ENCODE assay signal across 24 cellular contexts in genomic region chr14:70162353-70162752, GRCh38. TPM values are rescaled to one million over a fixed set of nuclear protein-coding genes. Genes with fewer than 3 reads are reported as not detected.
DNase-seq lines count a peak whose midpoint lies in the region; ATAC-seq and TF ChIP-seq lines count a peak whose summit lies in the region.
"Had no signal": no experiment of that assay in that cellular context is flagged by ENCODE, and none has a peak within 500 bp of the region (broad histone marks: within the 10 kb centered on the region; RNA-seq: fewer than 3 reads in every experiment).

No MANE protein-coding gene starts in this region.

- no peak overlapping the region for H3K9ac ChIP-seq in SK-N-SH
- H3K9ac ChIP-seq: BLaER1 treated with 17β-estradiol and CSF1 and Interleukin-3, amounts not matched to agents 10 nM and 100 nM had no signal

- POLR2A ChIA-PET in SK-N-SH (lab: Yijun Ruan, JAX), result interaction anchor here (1.2 to 2.1 kb wide), 5 partner anchors 14 to 27 kb away, joined by 3 to 11 read pairs (median 4); partner anchors contain the start of gene SLC8A3
- POLR2A ChIA-PET in CD8-positive, alpha-beta T cell (lab: Charles Lee), result no interaction called here

- no peaks in the 10 kb centered on the region for H4K20me1 ChIP-seq in SK-N-SH (ENCODE audit: insufficient read depth)
- H4K20me1 ChIP-seq: BLaER1 treated with 17β-estradiol and CSF1 and Interleukin-3, amounts not matched to agents 10 nM and 100 nM had no signal

- H3K9me3 ChIP-seq in SK-N-SH, result no peaks in the 10 kb centered on the region
- no peaks in the 10 kb centered on the region for H3K9me3 ChIP-seq in CD8-positive, alpha-beta T cell (ENCODE audit: low read length)
- H3K9me3 ChIP-seq: BLaER1 treated with 17β-estradiol and CSF1 and Interleukin-3, amounts not matched to agents 10 nM and 100 nM had no signal

- H3K27ac Mint-ChIP-seq in CD8-positive, alpha-beta T cell, result no peak overlapping the region
- H3K27ac Mint-ChIP-seq: B cell; CD4-positive, alpha-beta T cell; CD8-positive, alpha-beta memory T cell had no signal

- peaks cover 0 to 3% of the 10 kb centered on the region in 2 experiments for H3K36me3 ChIP-seq in SK-N-SH (replicated peaks in 1 of 2; ENCODE audit: control insufficient read depth in 1 of 2, insufficient read depth in 2 of 2, low read length in 1 of 2)
- H3K36me3 ChIP-seq in CD8-positive, alpha-beta T cell (ENCODE audit: insufficient read depth, low read length), result no peaks in the 10 kb centered on the region
- H3K36me3 ChIP-seq: BLaER1 treated with 17β-estradiol and CSF1 and Interleukin-3, amounts not matched to agents 10 nM and 100 nM had no signal

- TF ChIP-seq EP300 in SK-N-SH (IDR thresholded peaks at IDR 0.05; ENCODE audit: borderline replicate concordance in 1 of 2, low read depth in 1 of 2, low read length in 1 of 2), result peak in 1 of 2 experiments; percentile 87; a peak in 2 of 4 replicates

- no peaks in the 10 kb centered on the region for H3K36me3 Mint-ChIP-seq in CD8-positive, alpha-beta T cell
- H3K36me3 Mint-ChIP-seq: CD8-positive, alpha-beta memory T cell had no signal

- DNase-seq in SK-N-SH (peak; percentile 44), NCI-H526 treated with DMSO at 0.1 percent for 48 hours (lab: John Stamatoyannopoulos, UW) (peak; percentile 2), AG20443 (ENCODE audit: low spot score) (no peak)
- no peak for DNase-seq in CD8-positive, alpha-beta T cell
- DNase-seq: 8988T; ACHN; AML-193; CD4-positive, alpha-beta T cell; CD8-positive, alpha-beta memory T cell; COR-L47; DMS153; DMS53; DMS79; DND-41; EL; GDM1 had no signal

- H3K27me3 Mint-ChIP-seq in CD8-positive, alpha-beta T cell (ENCODE audit: low read depth), result peaks cover 5% of the 10 kb centered on the region

- no peaks in the 10 kb centered on the region for H3F3A ChIP-seq in SK-N-SH (replicated peaks; ENCODE audit: insufficient read depth)

- no peak for TF ChIP-seq CTCF in SK-N-SH (IDR thresholded peaks at IDR 0.05)
- no peak for TF ChIP-seq CTCF in CD8-positive, alpha-beta T cell (IDR thresholded peaks at IDR 0.05)

- no peaks in the 10 kb centered on the region for H3K27me3 ChIP-seq in SK-N-SH (ENCODE audit: insufficient read depth)
- H3K27me3 ChIP-seq in CD8-positive, alpha-beta T cell (ENCODE audit: insufficient read depth, low read length), result no peaks in the 10 kb centered on the region
- H3K27me3 ChIP-seq: BLaER1 treated with 17β-estradiol and CSF1 and Interleukin-3, amounts not matched to agents 10 nM and 100 nM had no signal

- no peaks in the 10 kb centered on the region for H3K4me1 Mint-ChIP-seq in CD8-positive, alpha-beta T cell (ENCODE audit: low read depth)
- H3K4me1 Mint-ChIP-seq: B cell; CD8-positive, alpha-beta memory T cell had no signal

- intact Hi-C loops in CD8-positive, alpha-beta T cell (cut with DNase I, micrococcal nuclease), result no loop called here

- no peak for ATAC-seq in SK-N-SH treated with all-trans-retinoic acid at 6 μM for 48 hours
- ATAC-seq in CD8-positive, alpha-beta T cell, result no peak
- ATAC-seq: GM12878 had no signal

- H3K27ac ChIP-seq in SK-N-SH (ENCODE audit: low read depth in 2 of 2, low read length in 1 of 2), result peak overlapping the region in 1 of 2 experiments; percentile 90; a peak in 2 of 4 replicates
- H3K27ac ChIP-seq in CD8-positive, alpha-beta T cell (ENCODE audit: low read depth, low read length), result no peak overlapping the region
- H3K27ac ChIP-seq: BLaER1 treated with 17β-estradiol and CSF1 and Interleukin-3, amounts not matched to agents 10 nM and 100 nM; C4-2B had no signal

- H3K9me2 ChIP-seq in SK-N-SH, result no peaks in the 10 kb centered on the region

- H3K4me1 ChIP-seq in SK-N-SH (ENCODE audit: control insufficient read depth in 1 of 2, insufficient read depth in 2 of 2, low read depth in 1 of 2, low read length in 1 of 2), result peaks cover 0 to 18% of the 10 kb centered on the region in 2 experiments; a peak in 2 of 4 replicates
- H3K4me1 ChIP-seq in CD8-positive, alpha-beta T cell (ENCODE audit: insufficient read depth, low read length), result no peaks in the 10 kb centered on the region
- H3K4me1 ChIP-seq: BLaER1 treated with 17β-estradiol and CSF1 and Interleukin-3, amounts not matched to agents 10 nM and 100 nM had no signal

- no peak overlapping the region for H3K4me3 ChIP-seq in SK-N-SH (ENCODE audit: low read depth in 2 of 2, low read length in 1 of 2)
- no peak overlapping the region for H3K4me3 ChIP-seq in CD8-positive, alpha-beta T cell (ENCODE audit: low read depth, low read length)
- H3K4me3 ChIP-seq: BLaER1 treated with 17β-estradiol and CSF1 and Interleukin-3, amounts not matched to agents 10 nM and 100 nM; GM12878 had no signal

- no peak overlapping the region for H2AFZ ChIP-seq in SK-N-SH (ENCODE audit: low read depth)

- H3K4me3 Mint-ChIP-seq in CD8-positive, alpha-beta T cell, result no peak overlapping the region
- H3K4me3 Mint-ChIP-seq: B cell; CD4-positive, alpha-beta T cell; CD8-positive, alpha-beta memory T cell had no signal

- WGBS in SK-N-SH (ENCODE audit: low lambda C conversion rate), result 21% methylated on average over 4 of the region's 4 CpGs

- no peak overlapping the region for H3K4me2 ChIP-seq in SK-N-SH
- H3K4me2 ChIP-seq: BLaER1 treated with 17β-estradiol and CSF1 and Interleukin-3, amounts not matched to agents 10 nM and 100 nM had no signal

- TF ChIP-seq RAD21 in SK-N-SH (IDR thresholded peaks at IDR 0.05; ENCODE audit: low read length), result no peak; the same call in 1 of the 2 replicates

- no peaks in the 10 kb centered on the region for H3K9me3 Mint-ChIP-seq in CD8-positive, alpha-beta T cell
- H3K9me3 Mint-ChIP-seq: CD4-positive, alpha-beta T cell; CD8-positive, alpha-beta memory T cell had no signal

- CTCF ChIA-PET in SK-N-SH (lab: Yijun Ruan, JAX), result interaction anchor here (0.9 to 2.2 kb wide), 8 partner anchors 9 to 117 kb away, joined by 3 to 11 read pairs (median 6); partner anchors contain the start of gene SLC8A3
- CTCF ChIA-PET in CD8-positive, alpha-beta T cell (lab: Charles Lee), result no interaction called here

- H3K79me2 ChIP-seq in SK-N-SH (ENCODE audit: insufficient read depth), result no peaks in the 10 kb centered on the region

TF ChIP-seq in SK-N-SH, 30 proteins besides CTCF, POLR2A, EP300 and RAD21 (continues in another document):
- TF ChIP-seq MEF2A (IDR thresholded peaks at IDR 0.05; ENCODE audit: borderline replicate concordance, low read depth) (no peak), NRF1 (IDR thresholded peaks at IDR 0.05; ENCODE audit: low read depth, low read length) (no peak), YY1 (IDR thresholded peaks at IDR 0.05; ENCODE audit: low read depth) (no peak), SIN3A (IDR thresholded peaks at IDR 0.05; ENCODE audit: borderline replicate concordance, low read depth, low read length) (no peak), TCF12 (IDR thresholded peaks at IDR 0.05) (0 out of 2 replicates have a peak, but pooled peaks have one; percentile 8), IRF3 (IDR thresholded peaks at IDR 0.05; ENCODE audit: low read depth, low read length) (no peak), MXI1 (IDR thresholded peaks at IDR 0.05; ENCODE audit: low read depth, low read length) (peak; percentile 50; the same call in 1 of the 2 replicates)

TF ChIP-seq in SK-N-SH treated with all-trans-retinoic acid at 6 μM for 48 hours, 23 proteins besides CTCF, POLR2A, EP300 and RAD21 (continues in another document):
- TF ChIP-seq, protein P1, sequence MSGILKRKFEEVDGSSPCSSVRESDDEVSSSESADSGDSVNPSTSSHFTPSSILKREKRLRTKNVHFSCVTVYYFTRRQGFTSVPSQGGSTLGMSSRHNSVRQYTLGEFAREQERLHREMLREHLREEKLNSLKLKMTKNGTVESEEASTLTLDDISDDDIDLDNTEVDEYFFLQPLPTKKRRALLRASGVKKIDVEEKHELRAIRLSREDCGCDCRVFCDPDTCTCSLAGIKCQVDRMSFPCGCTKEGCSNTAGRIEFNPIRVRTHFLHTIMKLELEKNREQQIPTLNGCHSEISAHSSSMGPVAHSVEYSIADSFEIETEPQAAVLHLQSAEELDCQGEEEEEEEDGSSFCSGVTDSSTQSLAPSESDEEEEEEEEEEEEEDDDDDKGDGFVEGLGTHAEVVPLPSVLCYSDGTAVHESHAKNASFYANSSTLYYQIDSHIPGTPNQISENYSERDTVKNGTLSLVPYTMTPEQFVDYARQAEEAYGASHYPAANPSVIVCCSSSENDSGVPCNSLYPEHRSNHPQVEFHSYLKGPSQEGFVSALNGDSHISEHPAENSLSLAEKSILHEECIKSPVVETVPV (CRISPR knock-in tag; IDR thresholded peaks at IDR 0.05), result no peak
- TF ChIP-seq ESRRG (CRISPR knock-in tag; IDR thresholded peaks at IDR 0.05) (no peak), ARNTL (CRISPR knock-in tag; IDR thresholded peaks at IDR 0.05; ENCODE audit: borderline replicate concordance, low read depth) (no peak), ZFP30 (CRISPR knock-in tag; IDR thresholded peaks at IDR 0.05) (no peak), ZFP3 (CRISPR knock-in tag; IDR thresholded peaks at IDR 0.05) (no peak), SNAI2 (CRISPR knock-in tag; IDR thresholded peaks at IDR 0.05) (no peak)
- TF ChIP-seq, protein P2, sequence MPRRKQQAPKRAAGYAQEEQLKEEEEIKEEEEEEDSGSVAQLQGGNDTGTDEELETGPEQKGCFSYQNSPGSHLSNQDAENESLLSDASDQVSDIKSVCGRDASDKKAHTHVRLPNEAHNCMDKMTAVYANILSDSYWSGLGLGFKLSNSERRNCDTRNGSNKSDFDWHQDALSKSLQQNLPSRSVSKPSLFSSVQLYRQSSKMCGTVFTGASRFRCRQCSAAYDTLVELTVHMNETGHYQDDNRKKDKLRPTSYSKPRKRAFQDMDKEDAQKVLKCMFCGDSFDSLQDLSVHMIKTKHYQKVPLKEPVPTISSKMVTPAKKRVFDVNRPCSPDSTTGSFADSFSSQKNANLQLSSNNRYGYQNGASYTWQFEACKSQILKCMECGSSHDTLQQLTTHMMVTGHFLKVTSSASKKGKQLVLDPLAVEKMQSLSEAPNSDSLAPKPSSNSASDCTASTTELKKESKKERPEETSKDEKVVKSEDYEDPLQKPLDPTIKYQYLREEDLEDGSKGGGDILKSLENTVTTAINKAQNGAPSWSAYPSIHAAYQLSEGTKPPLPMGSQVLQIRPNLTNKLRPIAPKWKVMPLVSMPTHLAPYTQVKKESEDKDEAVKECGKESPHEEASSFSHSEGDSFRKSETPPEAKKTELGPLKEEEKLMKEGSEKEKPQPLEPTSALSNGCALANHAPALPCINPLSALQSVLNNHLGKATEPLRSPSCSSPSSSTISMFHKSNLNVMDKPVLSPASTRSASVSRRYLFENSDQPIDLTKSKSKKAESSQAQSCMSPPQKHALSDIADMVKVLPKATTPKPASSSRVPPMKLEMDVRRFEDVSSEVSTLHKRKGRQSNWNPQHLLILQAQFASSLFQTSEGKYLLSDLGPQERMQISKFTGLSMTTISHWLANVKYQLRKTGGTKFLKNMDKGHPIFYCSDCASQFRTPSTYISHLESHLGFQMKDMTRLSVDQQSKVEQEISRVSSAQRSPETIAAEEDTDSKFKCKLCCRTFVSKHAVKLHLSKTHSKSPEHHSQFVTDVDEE (CRISPR knock-in tag; IDR thresholded peaks at IDR 0.05), result no peak

RNA-seq across cellular contexts. Expression of gene SLC8A3, which starts 26.4 kb away (rescaled TPM):
- 0.26 and 0.67 TPM in 2 replicates for polyA plus RNA-seq in SK-N-SH (2012; rRNA removed)
- polyA plus RNA-seq in SK-N-SH (2012; cell fraction: cytosol; rRNA removed), result 0.73 and 1.1 TPM in 2 replicates
- 0.54 and 0.61 TPM in 2 replicates for polyA plus RNA-seq in SK-N-SH (2012; cell fraction: nucleus; rRNA removed)
- total RNA-seq in CD8-positive, alpha-beta T cell, result not detected
- total RNA-seq: A673; CD4-positive, alpha-beta T cell; G401 had no signal
- polyA plus RNA-seq: AG04450; CD8-positive, alpha-beta memory T cell had no signal

Comparison
In these comparisons a context has a peak if more than half of its experiments do, and no peak if none do; other contexts are left out.
1. DNase-seq: peak in SK-N-SH (single experiment) and NCI-H526 treated with DMSO at 0.1 percent for 48 hours (single experiment); none in CD8-positive, alpha-beta T cell (0 of 7) and AG20443 (single experiment).